Comparison of ENCODE assay signal across 1 cellular context in the genomic region with DNA sequence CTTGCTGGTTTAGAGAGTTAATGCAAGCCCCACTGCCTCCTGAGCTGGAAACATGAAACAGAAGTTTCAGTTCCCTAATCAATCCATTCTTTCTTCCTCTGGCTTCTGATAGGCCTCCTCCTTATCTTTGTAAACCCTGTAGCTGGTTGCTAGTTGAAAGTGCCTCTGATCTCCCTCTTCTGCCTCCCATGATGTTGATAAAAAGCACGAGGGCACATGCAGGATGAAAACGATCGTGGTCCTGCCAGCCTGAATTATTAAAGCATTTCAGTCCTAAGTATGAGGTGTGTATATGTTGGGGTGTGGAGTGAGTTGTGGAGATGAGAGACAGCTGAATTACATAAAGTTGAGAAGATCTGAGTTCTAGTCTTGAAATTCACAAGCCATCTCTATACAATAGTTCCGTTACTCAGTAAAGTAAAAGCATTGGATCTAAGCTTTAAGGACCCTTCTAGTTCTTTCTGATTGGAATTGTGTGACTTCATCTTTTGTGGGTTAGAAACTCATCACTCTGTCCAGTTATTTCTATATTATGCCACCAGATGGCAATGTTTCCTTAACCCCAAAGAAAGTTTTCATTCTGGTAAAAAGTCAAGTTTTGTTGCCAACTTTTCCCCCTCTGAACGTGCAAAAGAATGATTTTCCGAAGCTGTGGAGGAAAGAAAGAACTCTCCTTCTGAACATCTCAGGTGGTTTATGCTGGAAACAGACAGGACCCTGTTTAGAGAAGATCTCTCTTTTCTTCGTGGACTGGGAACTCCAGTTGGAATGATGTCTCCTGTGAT.
TF ChIP-seq lines count a peak whose summit lies in the region.

No MANE protein-coding gene starts in this region.

TF ChIP-seq in K562, 482 proteins besides CTCF, POLR2A, EP300 and RAD21 (continued from another document and continues in another):
- TF ChIP-seq ZBTB5 (IDR thresholded peaks at IDR 0.05): no peak
- TF ChIP-seq, protein P1, sequence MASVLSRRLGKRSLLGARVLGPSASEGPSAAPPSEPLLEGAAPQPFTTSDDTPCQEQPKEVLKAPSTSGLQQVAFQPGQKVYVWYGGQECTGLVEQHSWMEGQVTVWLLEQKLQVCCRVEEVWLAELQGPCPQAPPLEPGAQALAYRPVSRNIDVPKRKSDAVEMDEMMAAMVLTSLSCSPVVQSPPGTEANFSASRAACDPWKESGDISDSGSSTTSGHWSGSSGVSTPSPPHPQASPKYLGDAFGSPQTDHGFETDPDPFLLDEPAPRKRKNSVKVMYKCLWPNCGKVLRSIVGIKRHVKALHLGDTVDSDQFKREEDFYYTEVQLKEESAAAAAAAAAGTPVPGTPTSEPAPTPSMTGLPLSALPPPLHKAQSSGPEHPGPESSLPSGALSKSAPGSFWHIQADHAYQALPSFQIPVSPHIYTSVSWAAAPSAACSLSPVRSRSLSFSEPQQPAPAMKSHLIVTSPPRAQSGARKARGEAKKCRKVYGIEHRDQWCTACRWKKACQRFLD (CRISPR knock-in tag; IDR thresholded peaks at IDR 0.05): peak; percentile 63; the same call in 1 of the 2 replicates
- TF ChIP-seq TOE1 (IDR thresholded peaks at IDR 0.05; ENCODE audit: borderline replicate concordance): 0 out of 2 replicates have a peak, but pooled peaks have one; percentile 49
- no peak for TF ChIP-seq TOE1 (CRISPR knock-in tag; IDR thresholded peaks at IDR 0.05; ENCODE audit: borderline replicate concordance, low read depth)
- no peak for TF ChIP-seq NCOA2 (IDR thresholded peaks at IDR 0.05; ENCODE audit: partially characterized antibody in 2 of 2)
- TF ChIP-seq ARID1B (IDR thresholded peaks at IDR 0.05): no peak
- TF ChIP-seq KDM1A (IDR thresholded peaks at IDR 0.05): peak; percentile 8 to 15; a peak in 2 of 4 replicates
- 0 out of 4 replicates have a peak, but pooled peaks of 1 of the 2 experiments have one; percentile 18 for TF ChIP-seq MAZ (CRISPR knock-in tag; conservative IDR thresholded peaks at IDR 0.05 in 1 of 2, IDR thresholded peaks at IDR 0.05 in 1 of 2)
- no peak for TF ChIP-seq ZNF780A (CRISPR knock-in tag; IDR thresholded peaks at IDR 0.05)
- TF ChIP-seq, protein P2, sequence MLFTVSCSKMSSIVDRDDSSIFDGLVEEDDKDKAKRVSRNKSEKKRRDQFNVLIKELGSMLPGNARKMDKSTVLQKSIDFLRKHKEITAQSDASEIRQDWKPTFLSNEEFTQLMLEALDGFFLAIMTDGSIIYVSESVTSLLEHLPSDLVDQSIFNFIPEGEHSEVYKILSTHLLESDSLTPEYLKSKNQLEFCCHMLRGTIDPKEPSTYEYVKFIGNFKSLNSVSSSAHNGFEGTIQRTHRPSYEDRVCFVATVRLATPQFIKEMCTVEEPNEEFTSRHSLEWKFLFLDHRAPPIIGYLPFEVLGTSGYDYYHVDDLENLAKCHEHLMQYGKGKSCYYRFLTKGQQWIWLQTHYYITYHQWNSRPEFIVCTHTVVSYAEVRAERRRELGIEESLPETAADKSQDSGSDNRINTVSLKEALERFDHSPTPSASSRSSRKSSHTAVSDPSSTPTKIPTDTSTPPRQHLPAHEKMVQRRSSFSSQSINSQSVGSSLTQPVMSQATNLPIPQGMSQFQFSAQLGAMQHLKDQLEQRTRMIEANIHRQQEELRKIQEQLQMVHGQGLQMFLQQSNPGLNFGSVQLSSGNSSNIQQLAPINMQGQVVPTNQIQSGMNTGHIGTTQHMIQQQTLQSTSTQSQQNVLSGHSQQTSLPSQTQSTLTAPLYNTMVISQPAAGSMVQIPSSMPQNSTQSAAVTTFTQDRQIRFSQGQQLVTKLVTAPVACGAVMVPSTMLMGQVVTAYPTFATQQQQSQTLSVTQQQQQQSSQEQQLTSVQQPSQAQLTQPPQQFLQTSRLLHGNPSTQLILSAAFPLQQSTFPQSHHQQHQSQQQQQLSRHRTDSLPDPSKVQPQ (CRISPR knock-in tag; IDR thresholded peaks at IDR 0.05; ENCODE audit: borderline replicate concordance): no peak
- TF ChIP-seq, protein P3, sequence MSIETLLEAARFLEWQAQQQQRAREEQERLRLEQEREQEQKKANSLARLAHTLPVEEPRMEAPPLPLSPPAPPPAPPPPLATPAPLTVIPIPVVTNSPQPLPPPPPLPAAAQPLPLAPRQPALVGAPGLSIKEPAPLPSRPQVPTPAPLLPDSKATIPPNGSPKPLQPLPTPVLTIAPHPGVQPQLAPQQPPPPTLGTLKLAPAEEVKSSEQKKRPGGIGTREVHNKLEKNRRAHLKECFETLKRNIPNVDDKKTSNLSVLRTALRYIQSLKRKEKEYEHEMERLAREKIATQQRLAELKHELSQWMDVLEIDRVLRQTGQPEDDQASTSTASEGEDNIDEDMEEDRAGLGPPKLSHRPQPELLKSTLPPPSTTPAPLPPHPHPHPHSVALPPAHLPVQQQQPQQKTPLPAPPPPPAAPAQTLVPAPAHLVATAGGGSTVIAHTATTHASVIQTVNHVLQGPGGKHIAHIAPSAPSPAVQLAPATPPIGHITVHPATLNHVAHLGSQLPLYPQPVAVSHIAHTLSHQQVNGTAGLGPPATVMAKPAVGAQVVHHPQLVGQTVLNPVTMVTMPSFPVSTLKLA (conservative IDR thresholded peaks at IDR 0.05): peak; percentile 53 to 64; a peak in 3 of 4 replicates
- TF ChIP-seq CC2D1A (IDR thresholded peaks at IDR 0.05): peak; percentile 74
- TF ChIP-seq NFIC (IDR thresholded peaks at IDR 0.05): peak; percentile 86
- TF ChIP-seq CXXC5 (CRISPR knock-in tag; IDR thresholded peaks at IDR 0.05): 0 out of 2 replicates have a peak, but pooled peaks have one; percentile 12
- TF ChIP-seq, protein P4, sequence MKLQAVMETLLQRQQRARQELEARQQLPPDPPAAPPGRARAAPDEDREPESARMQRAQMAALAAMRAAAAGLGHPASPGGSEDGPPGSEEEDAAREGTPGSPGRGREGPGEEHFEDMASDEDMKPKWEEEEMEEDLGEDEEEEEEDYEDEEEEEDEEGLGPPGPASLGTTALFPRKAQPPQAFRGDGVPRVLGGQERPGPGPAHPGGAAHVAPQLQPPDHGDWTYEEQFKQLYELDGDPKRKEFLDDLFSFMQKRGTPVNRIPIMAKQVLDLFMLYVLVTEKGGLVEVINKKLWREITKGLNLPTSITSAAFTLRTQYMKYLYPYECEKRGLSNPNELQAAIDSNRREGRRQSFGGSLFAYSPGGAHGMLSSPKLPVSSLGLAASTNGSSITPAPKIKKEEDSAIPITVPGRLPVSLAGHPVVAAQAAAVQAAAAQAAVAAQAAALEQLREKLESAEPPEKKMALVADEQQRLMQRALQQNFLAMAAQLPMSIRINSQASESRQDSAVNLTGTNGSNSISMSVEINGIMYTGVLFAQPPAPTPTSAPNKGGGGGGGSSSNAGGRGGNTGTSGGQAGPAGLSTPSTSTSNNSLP (IDR thresholded peaks at IDR 0.05; ENCODE audit: borderline replicate concordance, low read depth, low read length): 0 out of 2 replicates have a peak, but pooled peaks have one; percentile 10
- 0 out of 2 replicates have a peak, but pooled peaks have one; percentile 23 for TF ChIP-seq DPF2 (IDR thresholded peaks at IDR 0.05)
- TF ChIP-seq, protein P5, sequence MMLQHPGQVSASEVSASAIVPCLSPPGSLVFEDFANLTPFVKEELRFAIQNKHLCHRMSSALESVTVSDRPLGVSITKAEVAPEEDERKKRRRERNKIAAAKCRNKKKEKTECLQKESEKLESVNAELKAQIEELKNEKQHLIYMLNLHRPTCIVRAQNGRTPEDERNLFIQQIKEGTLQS (IDR thresholded peaks at IDR 0.05): no peak
- TF ChIP-seq, protein P5 (CRISPR knock-in tag; conservative IDR thresholded peaks at IDR 0.05): 0 out of 2 replicates have a peak, but pooled peaks have one; percentile 34
- no peak for TF ChIP-seq TAF1 (IDR thresholded peaks at IDR 0.05; ENCODE audit: control insufficient read depth, extremely low read depth, insufficient read depth, low read length, severe bottlenecking)
- TF ChIP-seq TBP (optimal IDR thresholded peaks at IDR 0.05; ENCODE audit: low read depth, low read length): no peak
- TF ChIP-seq PHF20 (IDR thresholded peaks at IDR 0.05; ENCODE audit: partially characterized antibody): no peak
- TF ChIP-seq ZNF133 (CRISPR knock-in tag; IDR thresholded peaks at IDR 0.05): no peak
- TF ChIP-seq ATF7 (IDR thresholded peaks at IDR 0.05): peak; percentile 94
- TF ChIP-seq HDAC1 (IDR thresholded peaks at IDR 0.05): 0 out of 4 replicates have a peak, but pooled peaks of 1 of the 2 experiments have one; percentile 9
- no peak for TF ChIP-seq DDX20 (tag; IDR thresholded peaks at IDR 0.05; ENCODE audit: low read depth)
- TF ChIP-seq, protein P6, sequence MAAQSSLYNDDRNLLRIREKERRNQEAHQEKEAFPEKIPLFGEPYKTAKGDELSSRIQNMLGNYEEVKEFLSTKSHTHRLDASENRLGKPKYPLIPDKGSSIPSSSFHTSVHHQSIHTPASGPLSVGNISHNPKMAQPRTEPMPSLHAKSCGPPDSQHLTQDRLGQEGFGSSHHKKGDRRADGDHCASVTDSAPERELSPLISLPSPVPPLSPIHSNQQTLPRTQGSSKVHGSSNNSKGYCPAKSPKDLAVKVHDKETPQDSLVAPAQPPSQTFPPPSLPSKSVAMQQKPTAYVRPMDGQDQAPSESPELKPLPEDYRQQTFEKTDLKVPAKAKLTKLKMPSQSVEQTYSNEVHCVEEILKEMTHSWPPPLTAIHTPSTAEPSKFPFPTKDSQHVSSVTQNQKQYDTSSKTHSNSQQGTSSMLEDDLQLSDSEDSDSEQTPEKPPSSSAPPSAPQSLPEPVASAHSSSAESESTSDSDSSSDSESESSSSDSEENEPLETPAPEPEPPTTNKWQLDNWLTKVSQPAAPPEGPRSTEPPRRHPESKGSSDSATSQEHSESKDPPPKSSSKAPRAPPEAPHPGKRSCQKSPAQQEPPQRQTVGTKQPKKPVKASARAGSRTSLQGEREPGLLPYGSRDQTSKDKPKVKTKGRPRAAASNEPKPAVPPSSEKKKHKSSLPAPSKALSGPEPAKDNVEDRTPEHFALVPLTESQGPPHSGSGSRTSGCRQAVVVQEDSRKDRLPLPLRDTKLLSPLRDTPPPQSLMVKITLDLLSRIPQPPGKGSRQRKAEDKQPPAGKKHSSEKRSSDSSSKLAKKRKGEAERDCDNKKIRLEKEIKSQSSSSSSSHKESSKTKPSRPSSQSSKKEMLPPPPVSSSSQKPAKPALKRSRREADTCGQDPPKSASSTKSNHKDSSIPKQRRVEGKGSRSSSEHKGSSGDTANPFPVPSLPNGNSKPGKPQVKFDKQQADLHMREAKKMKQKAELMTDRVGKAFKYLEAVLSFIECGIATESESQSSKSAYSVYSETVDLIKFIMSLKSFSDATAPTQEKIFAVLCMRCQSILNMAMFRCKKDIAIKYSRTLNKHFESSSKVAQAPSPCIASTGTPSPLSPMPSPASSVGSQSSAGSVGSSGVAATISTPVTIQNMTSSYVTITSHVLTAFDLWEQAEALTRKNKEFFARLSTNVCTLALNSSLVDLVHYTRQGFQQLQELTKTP (IDR thresholded peaks at IDR 0.05; ENCODE audit: low read depth in 1 of 2, partially characterized antibody in 2 of 2): peak in 1 of 2 experiments; percentile 93
- no peak for TF ChIP-seq PBX2 (CRISPR knock-in tag; IDR thresholded peaks at IDR 0.05; ENCODE audit: low read depth)
- TF ChIP-seq PBX2 (tag; conservative IDR thresholded peaks at IDR 0.05; ENCODE audit: low read depth): peak; percentile 35; the same call in 1 of the 2 replicates
- 0 out of 2 replicates have a peak, but pooled peaks have one; percentile 34 for TF ChIP-seq BHLHE40 (IDR thresholded peaks at IDR 0.05; ENCODE audit: low read length)
- TF ChIP-seq XRCC3 (IDR thresholded peaks at IDR 0.05): no peak
- peak; percentile 53 for TF ChIP-seq BRD9 (IDR thresholded peaks at IDR 0.05; ENCODE audit: low read depth, partially characterized antibody)
- peak; percentile 25; the same call in 1 of the 2 replicates for TF ChIP-seq FOSL1 (tag; conservative IDR thresholded peaks at IDR 0.05)
- TF ChIP-seq SOX6 (IDR thresholded peaks at IDR 0.05): 0 out of 2 replicates have a peak, but pooled peaks have one; percentile 5
- TF ChIP-seq, protein P7, sequence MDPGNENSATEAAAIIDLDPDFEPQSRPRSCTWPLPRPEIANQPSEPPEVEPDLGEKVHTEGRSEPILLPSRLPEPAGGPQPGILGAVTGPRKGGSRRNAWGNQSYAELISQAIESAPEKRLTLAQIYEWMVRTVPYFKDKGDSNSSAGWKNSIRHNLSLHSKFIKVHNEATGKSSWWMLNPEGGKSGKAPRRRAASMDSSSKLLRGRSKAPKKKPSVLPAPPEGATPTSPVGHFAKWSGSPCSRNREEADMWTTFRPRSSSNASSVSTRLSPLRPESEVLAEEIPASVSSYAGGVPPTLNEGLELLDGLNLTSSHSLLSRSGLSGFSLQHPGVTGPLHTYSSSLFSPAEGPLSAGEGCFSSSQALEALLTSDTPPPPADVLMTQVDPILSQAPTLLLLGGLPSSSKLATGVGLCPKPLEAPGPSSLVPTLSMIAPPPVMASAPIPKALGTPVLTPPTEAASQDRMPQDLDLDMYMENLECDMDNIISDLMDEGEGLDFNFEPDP (CRISPR knock-in tag; IDR thresholded peaks at IDR 0.05): no peak
